In genomic region chr1:187840557-187840956, GRCh38 we compare ENCODE assay signal across 13 cellular contexts.
"Had no signal": no experiment of that assay in that cellular context is flagged by ENCODE, and none has a peak within 500 bp of the region (broad histone marks: within the 10 kb centered on the region; RNA-seq: fewer than 3 reads in every experiment).

No MANE protein-coding gene starts in this region.

- H3K4me1 ChIP-seq: adrenal gland, gastrocnemius medialis, prostate gland, sigmoid colon, SJSA1 had no signal

- H3K27me3 ChIP-seq: adrenal gland, gastrocnemius medialis, sigmoid colon, SJSA1, tibial nerve had no signal

- DNase-seq: activated CD4-positive, alpha-beta T cell treated with anti-CD3 and anti-CD28 coated beads for 48 hours; activated naive CD4-positive, alpha-beta T cell treated with anti-CD3 and anti-CD28 coated beads, Interleukin-2, amount 10 ng/mL, durations not matched to agents 7 days and 5 days; adrenal gland; gastrocnemius medialis; occipital lobe; sigmoid colon; stimulated activated CD4-positive, alpha-beta T cell treated with anti-CD3 and anti-CD28 coated beads, Interleukin-2, amount 100 ng/mL, for 24 hours; stimulated activated naive B cell treated with anti-CD40 and anti-IgM and Interleukin-4, amounts not matched to agents 10 μg/mL and 1 μg/mL and 100 μg/mL, for 72 hours; T-cell had no signal

- ATAC-seq: gastrocnemius medialis; natural killer cell treated with Interleukin-12 subunit alpha and Interleukin-12 subunit beta and Interleukin-15 and Interleukin-18, amount 100 ng/mL, for 72 hours; stimulated activated naive B cell treated with anti-CD40 and anti-IgM and Interleukin-4, amounts not matched to agents 10 μg/mL and 1 μg/mL and 100 μg/mL, for 72 hours; T-cell had no signal

- H3K36me3 ChIP-seq: adrenal gland, gastrocnemius medialis, prostate gland, sigmoid colon, SJSA1, tibial nerve had no signal

- H3K27ac Mint-ChIP-seq: activated naive CD4-positive, alpha-beta T cell treated with anti-CD3 and anti-CD28 coated beads, Interleukin-2, amount 10 ng/mL, durations not matched to agents 7 days and 5 days; natural killer cell treated with Interleukin-12 subunit alpha and Interleukin-12 subunit beta and Interleukin-15 and Interleukin-18, amount 100 ng/mL, for 72 hours; stimulated activated naive B cell treated with anti-CD40 and anti-IgM and Interleukin-4, amounts not matched to agents 10 μg/mL and 1 μg/mL and 100 μg/mL, for 72 hours; T-cell had no signal

- H3K4me1 Mint-ChIP-seq: activated naive CD4-positive, alpha-beta T cell treated with anti-CD3 and anti-CD28 coated beads, Interleukin-2, amount 10 ng/mL, durations not matched to agents 7 days and 5 days; stimulated activated naive B cell treated with anti-CD40 and anti-IgM and Interleukin-4, amounts not matched to agents 10 μg/mL and 1 μg/mL and 100 μg/mL, for 72 hours; T-cell had no signal

- H3K36me3 Mint-ChIP-seq: activated naive CD4-positive, alpha-beta T cell treated with anti-CD3 and anti-CD28 coated beads, Interleukin-2, amount 10 ng/mL, durations not matched to agents 7 days and 5 days; stimulated activated naive B cell treated with anti-CD40 and anti-IgM and Interleukin-4, amounts not matched to agents 10 μg/mL and 1 μg/mL and 100 μg/mL, for 72 hours; T-cell had no signal

- H3K9me3 ChIP-seq: adrenal gland, gastrocnemius medialis, prostate gland, sigmoid colon, SJSA1, tibial nerve had no signal

- H3K27ac ChIP-seq: adrenal gland, gastrocnemius medialis, prostate gland, sigmoid colon, SJSA1 had no signal

- H3K9me3 Mint-ChIP-seq: activated naive CD4-positive, alpha-beta T cell treated with anti-CD3 and anti-CD28 coated beads, Interleukin-2, amount 10 ng/mL, durations not matched to agents 7 days and 5 days had no signal

- H3K4me3 ChIP-seq: adrenal gland, gastrocnemius medialis, prostate gland, sigmoid colon, SJSA1, tibial nerve had no signal

- H3K4me3 Mint-ChIP-seq: activated naive CD4-positive, alpha-beta T cell treated with anti-CD3 and anti-CD28 coated beads, Interleukin-2, amount 10 ng/mL, durations not matched to agents 7 days and 5 days; natural killer cell treated with Interleukin-12 subunit alpha and Interleukin-12 subunit beta and Interleukin-15 and Interleukin-18, amount 100 ng/mL, for 72 hours; stimulated activated naive B cell treated with anti-CD40 and anti-IgM and Interleukin-4, amounts not matched to agents 10 μg/mL and 1 μg/mL and 100 μg/mL, for 72 hours; T-cell had no signal

- H3K27me3 Mint-ChIP-seq: activated naive CD4-positive, alpha-beta T cell treated with anti-CD3 and anti-CD28 coated beads, Interleukin-2, amount 10 ng/mL, durations not matched to agents 7 days and 5 days; natural killer cell treated with Interleukin-12 subunit alpha and Interleukin-12 subunit beta and Interleukin-15 and Interleukin-18, amount 100 ng/mL, for 72 hours; stimulated activated naive B cell treated with anti-CD40 and anti-IgM and Interleukin-4, amounts not matched to agents 10 μg/mL and 1 μg/mL and 100 μg/mL, for 72 hours; T-cell had no signal
